In the genomic region with DNA sequence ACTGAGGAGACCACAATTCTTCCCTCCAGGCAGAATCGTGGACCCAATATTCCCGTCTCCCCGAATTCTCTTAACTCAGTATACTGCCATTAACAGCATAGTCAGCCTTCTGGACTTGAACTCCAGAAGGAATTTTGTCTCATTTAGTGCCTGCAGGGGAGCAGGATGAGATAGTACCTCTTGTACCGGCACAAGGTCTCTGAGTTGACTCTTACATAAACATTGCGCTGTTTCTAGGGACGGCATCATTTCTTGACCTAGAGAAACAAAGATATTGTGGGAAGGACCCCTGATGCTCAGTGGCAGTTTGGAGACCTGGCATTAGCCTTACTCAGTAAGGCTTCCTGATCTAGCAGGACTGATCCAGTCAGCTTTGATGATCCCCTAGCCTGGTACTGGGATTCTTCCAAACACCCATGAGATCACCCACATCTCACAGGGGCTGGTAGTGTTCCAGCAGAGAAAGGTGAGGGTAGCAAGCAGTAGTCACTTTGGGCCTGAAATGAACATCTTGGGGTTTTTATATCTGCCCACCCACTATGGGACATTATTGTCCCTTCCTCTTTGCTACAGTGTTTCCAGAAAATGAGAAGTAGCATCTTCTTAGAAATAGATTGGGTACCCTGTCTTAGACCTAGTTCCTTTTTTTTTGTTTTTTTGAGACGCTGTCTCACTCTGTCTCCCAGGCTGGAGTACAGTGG, we compare ENCODE assay signal across 8 cellular contexts.
DNase-seq lines count a peak whose midpoint lies in the region; ATAC-seq, FAIRE-seq and TF ChIP-seq lines count a peak whose summit lies in the region.

No MANE protein-coding gene starts in this region.

- no peaks in the 10 kb centered on the region for H3K36me3 Mint-ChIP-seq in chondrocyte (ENCODE audit: low read depth)
- H3K36me3 Mint-ChIP-seq in natural killer cell, result no peaks in the 10 kb centered on the region

- intact Hi-C loops in natural killer cell (cut with micrococcal nuclease), result no loop called here

- TF ChIP-seq CTCF in BE2C (IDR thresholded peaks at IDR 0.05; ENCODE audit: low read depth, low read length) (no peak), chondrocyte (IDR thresholded peaks at IDR 0.05) (no peak), natural killer cell (IDR thresholded peaks at IDR 0.05) (no peak)

- peak overlapping the region; percentile 85 for H3K4me3 ChIP-seq in BE2C (ENCODE audit: low read depth, low read length)

- FAIRE-seq in RCC 7860 (lab: Jason Lieb, UNC), result no peak

- no peaks in the 10 kb centered on the region for H3K27me3 Mint-ChIP-seq in chondrocyte (ENCODE audit: low read depth)
- peaks cover 15 to 18% of the 10 kb centered on the region in 2 donors for H3K27me3 Mint-ChIP-seq in natural killer cell (ENCODE audit: low read depth in 2 of 2)

- ATAC-seq in natural killer cell (peak in 1 of 3 donors; percentile 67), GM21786 (IDR thresholded peaks at IDR 0.05; ENCODE audit: unreplicated experiment) (no peak)

- H3K4me1 ChIP-seq in BE2C, result peaks cover 5% of the 10 kb centered on the region

- no peaks in the 10 kb centered on the region for H3K9me3 ChIP-seq in BE2C

- H3K9me3 Mint-ChIP-seq in chondrocyte (ENCODE audit: low read depth) (no peaks in the 10 kb centered on the region), natural killer cell (no peaks in the 10 kb centered on the region)

- H3K4me1 Mint-ChIP-seq in chondrocyte (ENCODE audit: low read depth) (peaks cover 23% of the 10 kb centered on the region), natural killer cell (peaks cover 8 to 22% of the 10 kb centered on the region in 2 donors)

- H3K4me3 Mint-ChIP-seq in chondrocyte (ENCODE audit: unreplicated experiment) (peak overlapping the region; percentile 80), natural killer cell (peak overlapping the region; percentile 90)

- DNase-seq in BE2C, result no peak
- DNase-seq in MV-4-11 (lab: John Stamatoyannopoulos, UW), result peak; percentile 87
- no peak for DNase-seq in chondrocyte (ENCODE audit: low spot score)
- DNase-seq in natural killer cell, result no peak
- no peak for DNase-seq in RCC 7860 (ENCODE audit: low spot score)
- DNase-seq in stimulated activated CD4-positive, alpha-beta T cell treated with anti-CD3 and anti-CD28 coated beads, Interleukin-2, amount 100 ng/mL, for 24 hours, result no peak
- DNase-seq in activated CD8-positive, alpha-beta memory T cell treated with anti-CD3 and anti-CD28 coated beads, Interleukin-2, amount 50 U/mL, for 4 hours, result no peak

- no peaks in the 10 kb centered on the region for H3K36me3 ChIP-seq in BE2C

- peak overlapping the region; percentile 73 for H3K27ac Mint-ChIP-seq in chondrocyte (ENCODE audit: unreplicated experiment)
- H3K27ac Mint-ChIP-seq in natural killer cell, result peak overlapping the region in 1 of 2 donors; percentile 70

- H3K27me3 ChIP-seq in BE2C, result no peaks in the 10 kb centered on the region
